17 cellular contexts compared by ENCODE assay signal in genomic region chr3:71881041-71881440, GRCh38.
DNase-seq lines count a peak whose midpoint lies in the region; ATAC-seq and TF ChIP-seq lines count a peak whose summit lies in the region.
"Had no signal": no experiment of that assay in that cellular context is flagged by ENCODE, and none has a peak within 500 bp of the region (broad histone marks: within the 10 kb centered on the region; RNA-seq: fewer than 3 reads in every experiment).

No MANE protein-coding gene starts in this region.

- H3K36me3 Mint-ChIP-seq in endodermal cell (ENCODE audit: low read depth): no peaks in the 10 kb centered on the region
- no peaks in the 10 kb centered on the region for H3K36me3 Mint-ChIP-seq in type B pancreatic cell
- H3K36me3 Mint-ChIP-seq in WTC11: no peaks in the 10 kb centered on the region

- H3K9me3 Mint-ChIP-seq in endodermal cell (no peaks in the 10 kb centered on the region), type B pancreatic cell (no peaks in the 10 kb centered on the region), WTC11 (no peaks in the 10 kb centered on the region)
- H3K9me3 Mint-ChIP-seq: CD4-positive, alpha-beta T cell had no signal

- H3K27me3 Mint-ChIP-seq in endodermal cell (ENCODE audit: insufficient read depth): peaks cover 25% of the 10 kb centered on the region
- H3K27me3 Mint-ChIP-seq in type B pancreatic cell: no peaks in the 10 kb centered on the region
- no peaks in the 10 kb centered on the region for H3K27me3 Mint-ChIP-seq in WTC11 (ENCODE audit: low read depth)

- TF ChIP-seq POLR2A in adrenal gland (IDR thresholded peaks at IDR 0.05): no peak

- H3K4me3 ChIP-seq in adrenal gland (no peak overlapping the region), endodermal cell (ENCODE audit: low read length) (no peak overlapping the region)
- H3K4me3 ChIP-seq: HAP-1 had no signal

- H3K9ac ChIP-seq in endodermal cell (ENCODE audit: extremely low read depth, low read length, poor library complexity, severe bottlenecking): no peak overlapping the region

- no peak overlapping the region for H3K4me3 Mint-ChIP-seq in endodermal cell
- peak overlapping the region; percentile 32 for H3K4me3 Mint-ChIP-seq in type B pancreatic cell
- H3K4me3 Mint-ChIP-seq in WTC11: no peak overlapping the region
- H3K4me3 Mint-ChIP-seq: CD4-positive, alpha-beta T cell had no signal

- H3K27ac ChIP-seq in adrenal gland (no peak overlapping the region), endodermal cell (ENCODE audit: low read depth, low read length) (no peak overlapping the region)
- H3K27ac ChIP-seq: C4-2B had no signal

- POLR2A ChIA-PET in WTC11 (lab: Charles Lee): interaction anchor here (0.6 kb wide), 1 partner anchor 1560 kb away, joined by 3 read pairs; no protein-coding TSS in a partner anchor

- H3K27ac Mint-ChIP-seq in endodermal cell (no peak overlapping the region), type B pancreatic cell (peak overlapping the region; percentile 52), WTC11 (no peak overlapping the region)
- H3K27ac Mint-ChIP-seq: CD4-positive, alpha-beta T cell had no signal

- intact Hi-C loops in adrenal gland (cut with DNase I): no loop called here

- ATAC-seq in GM19397 (IDR thresholded peaks at IDR 0.05; ENCODE audit: unreplicated experiment) (no peak), WTC11 (no peak)

- CTCF ChIA-PET in WTC11 (lab: Charles Lee): interaction anchor here (0.5 to 1.4 kb wide), 4 partner anchors 12 to 200 kb away, joined by 3 to 5 read pairs (median 4); no protein-coding TSS in a partner anchor

- no peaks in the 10 kb centered on the region for H3K4me1 ChIP-seq in adrenal gland (replicated peaks in 1 of 2)
- H3K4me1 ChIP-seq in endodermal cell (ENCODE audit: control insufficient read depth, insufficient read depth, low read length): peaks cover 11% of the 10 kb centered on the region
- H3K4me1 ChIP-seq: Caco-2 had no signal

- peaks cover 30% of the 10 kb centered on the region for H3K4me1 Mint-ChIP-seq in endodermal cell
- H3K4me1 Mint-ChIP-seq in type B pancreatic cell (ENCODE audit: unreplicated experiment): peaks cover 50% of the 10 kb centered on the region
- peaks cover 48% of the 10 kb centered on the region for H3K4me1 Mint-ChIP-seq in WTC11

- DNase-seq in adrenal gland (peak; percentile 65 to 86 (median 72)), endodermal cell (peak; percentile 25), mucosa of gallbladder (ENCODE audit: low spot score) (peak; percentile 40), type B pancreatic cell (ENCODE audit: extremely low spot score, unreplicated experiment) (no peak), WTC11 (ENCODE audit: low spot score) (no peak), GM03348 (ENCODE audit: low spot score) (no peak), H4 (ENCODE audit: low spot score) (no peak)
- DNase-seq: ACHN; AML-193; Caco-2; CD4-positive, alpha-beta T cell; DMS153; DMS79; GDM1 had no signal

- no peaks in the 10 kb centered on the region for H3K9me3 ChIP-seq in adrenal gland (replicated peaks in 1 of 3)
- no peaks in the 10 kb centered on the region for H3K9me3 ChIP-seq in endodermal cell (ENCODE audit: control insufficient read depth, low read length)
- H3K9me3 ChIP-seq: Caco-2 had no signal

- 34 to 80% (median 54%) methylated on average over 2 of the region's 2 CpGs for WGBS in adrenal gland, 4 donors
- 94% methylated on average over 2 of the region's 2 CpGs; no CpG with 5 or more reads in 1 of the 2 experiments for WGBS in endodermal cell (ENCODE audit: insufficient coverage in 1 of 2, insufficient read length in 1 of 2), 2 experiments

- no peaks in the 10 kb centered on the region for H3K27me3 ChIP-seq in adrenal gland
- peaks cover 6% of the 10 kb centered on the region for H3K27me3 ChIP-seq in endodermal cell (ENCODE audit: control insufficient read depth, insufficient read depth, low read length, poor library complexity, severe bottlenecking)

- H3K36me3 ChIP-seq in adrenal gland (replicated peaks in 1 of 2) (no peaks in the 10 kb centered on the region), endodermal cell (ENCODE audit: control insufficient read depth, insufficient read depth, low read length) (no peaks in the 10 kb centered on the region)
- H3K36me3 ChIP-seq: HAP-1 had no signal

- TF ChIP-seq CTCF in adrenal gland (IDR thresholded peaks at IDR 0.05) (no peak), endodermal cell (conservative IDR thresholded peaks at IDR 0.05) (no peak), type B pancreatic cell (conservative IDR thresholded peaks at IDR 0.05) (no peak), WTC11 (IDR thresholded peaks at IDR 0.05) (no peak)

TF ChIP-seq in WTC11, 78 proteins besides CTCF, POLR2A, EP300 and RAD21 (continues in another document):
- TF ChIP-seq CREB1 (CRISPR knock-in tag; IDR thresholded peaks at IDR 0.05): no peak
- TF ChIP-seq, protein P1, sequence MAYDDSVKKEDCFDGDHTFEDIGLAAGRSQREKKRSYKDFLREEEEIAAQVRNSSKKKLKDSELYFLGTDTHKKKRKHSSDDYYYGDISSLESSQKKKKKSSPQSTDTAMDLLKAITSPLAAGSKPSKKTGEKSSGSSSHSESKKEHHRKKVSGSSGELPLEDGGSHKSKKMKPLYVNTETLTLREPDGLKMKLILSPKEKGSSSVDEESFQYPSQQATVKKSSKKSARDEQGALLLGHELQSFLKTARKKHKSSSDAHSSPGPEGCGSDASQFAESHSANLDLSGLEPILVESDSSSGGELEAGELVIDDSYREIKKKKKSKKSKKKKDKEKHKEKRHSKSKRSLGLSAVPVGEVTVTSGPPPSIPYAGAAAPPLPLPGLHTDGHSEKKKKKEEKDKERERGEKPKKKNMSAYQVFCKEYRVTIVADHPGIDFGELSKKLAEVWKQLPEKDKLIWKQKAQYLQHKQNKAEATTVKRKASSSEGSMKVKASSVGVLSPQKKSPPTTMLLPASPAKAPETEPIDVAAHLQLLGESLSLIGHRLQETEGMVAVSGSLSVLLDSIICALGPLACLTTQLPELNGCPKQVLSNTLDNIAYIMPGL (CRISPR knock-in tag; IDR thresholded peaks at IDR 0.05): no peak
- TF ChIP-seq ZNF138 (CRISPR knock-in tag; conservative IDR thresholded peaks at IDR 0.05): no peak
- no peak for TF ChIP-seq ZNF396 (CRISPR knock-in tag; IDR thresholded peaks at IDR 0.05; ENCODE audit: borderline replicate concordance)
- TF ChIP-seq TEAD4 (CRISPR knock-in tag; IDR thresholded peaks at IDR 0.05): no peak
- TF ChIP-seq, protein P2, sequence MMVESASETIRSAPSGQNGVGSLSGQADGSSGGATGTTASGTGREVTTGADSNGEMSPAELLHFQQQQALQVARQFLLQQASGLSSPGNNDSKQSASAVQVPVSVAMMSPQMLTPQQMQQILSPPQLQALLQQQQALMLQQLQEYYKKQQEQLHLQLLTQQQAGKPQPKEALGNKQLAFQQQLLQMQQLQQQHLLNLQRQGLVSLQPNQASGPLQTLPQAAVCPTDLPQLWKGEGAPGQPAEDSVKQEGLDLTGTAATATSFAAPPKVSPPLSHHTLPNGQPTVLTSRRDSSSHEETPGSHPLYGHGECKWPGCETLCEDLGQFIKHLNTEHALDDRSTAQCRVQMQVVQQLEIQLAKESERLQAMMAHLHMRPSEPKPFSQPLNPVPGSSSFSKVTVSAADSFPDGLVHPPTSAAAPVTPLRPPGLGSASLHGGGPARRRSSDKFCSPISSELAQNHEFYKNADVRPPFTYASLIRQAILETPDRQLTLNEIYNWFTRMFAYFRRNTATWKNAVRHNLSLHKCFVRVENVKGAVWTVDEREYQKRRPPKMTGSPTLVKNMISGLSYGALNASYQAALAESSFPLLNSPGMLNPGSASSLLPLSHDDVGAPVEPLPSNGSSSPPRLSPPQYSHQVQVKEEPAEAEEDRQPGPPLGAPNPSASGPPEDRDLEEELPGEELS (CRISPR knock-in tag; IDR thresholded peaks at IDR 0.05): no peak
- TF ChIP-seq CREM (CRISPR knock-in tag; IDR thresholded peaks at IDR 0.05): no peak
- TF ChIP-seq ZNF416 (CRISPR knock-in tag; IDR thresholded peaks at IDR 0.05): no peak
- no peak for TF ChIP-seq ATF2 (CRISPR knock-in tag; IDR thresholded peaks at IDR 0.05; ENCODE audit: borderline replicate concordance, low read depth)

Comparison
In these comparisons a context has a peak if more than half of its experiments do, and no peak if none do; other contexts are left out.
1. DNase-seq: peak in adrenal gland (7 of 7), endodermal cell (single experiment) and mucosa of gallbladder (single experiment); none in type B pancreatic cell (single experiment), WTC11 (single experiment), GM03348 (single experiment) and H4 (single experiment).